In genomic region chr5:151430731-151431130, GRCh38 we compare ENCODE assay signal across 32 cellular contexts.
"Had no signal": no experiment of that assay in that cellular context is flagged by ENCODE, and none has a peak within 500 bp of the region (broad histone marks: within the 10 kb centered on the region; RNA-seq: fewer than 3 reads in every experiment).

No MANE protein-coding gene starts in this region.

- H3K27ac ChIP-seq: adrenal gland, body of pancreas, brain microvascular endothelial cell, breast epithelium, VCaP had no signal

- H3K4me1 ChIP-seq: adrenal gland, body of pancreas, breast epithelium had no signal

- H3K36me3 ChIP-seq: adrenal gland, brain microvascular endothelial cell, breast epithelium had no signal

- H3K4me3 ChIP-seq: adrenal gland, body of pancreas, breast epithelium had no signal

- ATAC-seq: activated CD8-positive, alpha-beta T cell treated with anti-CD3 and anti-CD28 coated beads for 36 hours; activated naive CD4-positive, alpha-beta T cell treated with anti-CD3 and anti-CD28 coated beads, Interleukin-2, amount 50 U/mL, for 72 hours; activated T-cell treated with anti-CD3 and anti-CD28 coated beads, Interleukin-2, amount 50 U/mL, for 4 hours; activated T-cell treated with anti-CD3 and anti-CD28 coated beads, Interleukin-2, amount 50 U/mL, for 72 hours; activated T-helper 17 cell treated with anti-CD3 and anti-CD28 coated beads, Interleukin-2, amount 50 U/mL, for 72 hours; body of pancreas had no signal

- DNase-seq: activated B cell treated with CpG ODN at 0.5 μM for 24 hours; activated CD4-positive, alpha-beta memory T cell treated with anti-CD3 and anti-CD28 coated beads for 36 hours; activated CD4-positive, alpha-beta T cell treated with anti-CD3 and anti-CD28 coated beads for 4 hours; activated CD4-positive, alpha-beta T cell treated with anti-CD3 and anti-CD28 coated beads, Interleukin-2, amount 10 ng/mL, durations not matched to agents 24 days and 14 days; activated CD4-positive, alpha-beta T cell treated with anti-CD3 and anti-CD28 coated beads, Interleukin-2, amount 50 U/mL, for 1 hour; activated CD4-positive, alpha-beta T cell treated with anti-CD3 and anti-CD28 coated beads, Interleukin-2, amount 50 U/mL, for 4 hours; activated CD4-positive, CD25-positive, alpha-beta regulatory T cell treated with anti-CD3 and anti-CD28 coated beads, Interleukin-2, amount 50 U/mL, for 72 hours; activated CD8-positive, alpha-beta memory T cell treated with anti-CD3 and anti-CD28 coated beads, Interleukin-2, amount 50 U/mL, for 4 hours; activated CD8-positive, alpha-beta T cell treated with anti-CD3 and anti-CD28 coated beads for 36 hours; activated effector memory CD4-positive, alpha-beta T cell treated with anti-CD3 and anti-CD28 coated beads, Interleukin-2, amount 50 U/mL, for 16 hours; activated gamma-delta T cell treated with Interleukin-2 at 50 U/mL for 16 hours; activated naive CD4-positive, alpha-beta T cell; activated naive CD4-positive, alpha-beta T cell treated with anti-CD3 and anti-CD28 coated beads for 36 hours; activated naive CD4-positive, alpha-beta T cell treated with anti-CD3 and anti-CD28 coated beads, Interleukin-2, amount 50 U/mL, for 16 hours; activated naive CD8-positive, alpha-beta T cell treated with anti-CD3 and anti-CD28 coated beads for 36 hours; activated T-cell treated with anti-CD3 and anti-CD28 coated beads for 4 hours; activated T-cell treated with anti-CD3 and anti-CD28 coated beads, Interleukin-2, amount 50 U/mL, for 1 hour; activated T-cell treated with anti-CD3 and anti-CD28 coated beads, Interleukin-2, amount 50 U/mL, for 4 hours; activated T-cell treated with anti-CD3 and anti-CD28 coated beads, Interleukin-2, amount 50 U/mL, for 72 hours; adrenal gland; amniotic stem cell; aorta; body of pancreas; brain microvascular endothelial cell; central memory CD4-positive, alpha-beta T cell; T-helper 1 cell; T-helper 2 cell; T-helper 9 cell had no signal

- H3K27me3 ChIP-seq: adrenal gland, body of pancreas, breast epithelium had no signal

- H3K9me3 ChIP-seq: adrenal gland, body of pancreas had no signal
